Comparison of ENCODE assay signal across 23 cellular contexts in the genomic region with DNA sequence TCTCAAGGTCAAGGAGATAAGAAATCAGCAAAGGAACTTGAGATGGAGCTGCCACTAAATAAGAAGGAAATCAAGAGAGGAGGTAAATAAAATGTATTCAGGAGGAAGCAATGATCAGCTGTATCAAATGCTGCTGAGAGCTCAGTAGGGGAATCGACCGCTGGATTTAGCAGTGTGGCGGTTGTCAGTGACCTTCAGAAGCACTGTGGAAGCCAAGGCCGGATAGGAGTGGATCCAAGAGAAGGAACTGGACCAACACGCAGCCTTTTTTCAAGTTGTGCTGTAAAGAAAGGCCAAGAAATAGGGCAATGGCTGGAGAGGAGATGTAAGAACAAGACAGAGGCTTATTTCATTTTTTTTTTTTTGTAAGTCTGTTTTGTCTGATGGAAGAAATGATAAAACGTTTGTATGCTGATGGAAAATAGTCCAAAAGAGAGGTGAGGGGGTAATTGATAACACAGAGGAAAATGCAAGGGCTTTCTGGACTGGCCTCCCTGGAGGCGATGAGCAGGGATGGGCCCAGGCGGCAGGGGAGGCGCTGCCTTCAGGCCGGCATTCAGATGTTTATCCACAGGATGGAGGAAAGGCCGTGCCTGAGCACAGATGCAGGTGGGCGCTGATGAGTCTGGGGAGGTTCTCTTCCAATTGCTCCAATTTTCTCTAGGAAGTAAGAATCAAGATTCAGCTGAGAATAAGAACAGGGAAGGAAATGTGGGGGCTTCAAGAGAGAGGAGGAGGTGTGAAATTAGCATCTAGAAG. TPM values are rescaled to one million over a fixed set of nuclear protein-coding genes. Genes with fewer than 3 reads are reported as not detected.
"Had no signal": no experiment of that assay in that cellular context is flagged by ENCODE, and none has a peak within 500 bp of the region (broad histone marks: within the 10 kb centered on the region; RNA-seq: fewer than 3 reads in every experiment).

No MANE protein-coding gene starts in this region.

- DNase-seq: activated CD4-positive, alpha-beta memory T cell treated with anti-CD3 and anti-CD28 coated beads for 36 hours; activated CD4-positive, alpha-beta T cell treated with anti-CD3 and anti-CD28 coated beads, Interleukin-2, amount 10 ng/mL, durations not matched to agents 24 days and 14 days; activated CD8-positive, alpha-beta memory T cell treated with anti-CD3 and anti-CD28 coated beads, Interleukin-2, amount 50 U/mL, for 4 hours; activated gamma-delta T cell treated with Interleukin-2 at 50 U/mL for 16 hours; activated naive CD4-positive, alpha-beta T cell treated with anti-CD3 and anti-CD28 coated beads, Interleukin-2, amount 50 U/mL, for 16 hours; activated T-cell treated with anti-CD3 and anti-CD28 coated beads, Interleukin-2, amount 50 U/mL, for 1 hour; endodermal cell; foreskin fibroblast; naive B cell; nephron progenitor cell; psoas muscle; spleen; stimulated activated naive CD4-positive, alpha-beta T cell treated with Interleukin-2 at 50 U/mL for 16 hours; T-cell; trophoblast cell had no signal

- H3K27me3 ChIP-seq: breast epithelium had no signal

- FAIRE-seq: islet of Langerhans, urothelium cell line had no signal

- H3K4me1 ChIP-seq: breast epithelium, psoas muscle had no signal

- H3K36me3 ChIP-seq: breast epithelium, neutrophil, spleen had no signal

- H3K9me3 ChIP-seq: breast epithelium, neutrophil, psoas muscle, spleen had no signal

- H3K27ac ChIP-seq: breast epithelium, neutrophil, psoas muscle had no signal

- ATAC-seq: esophagus mucosa, psoas muscle, T-cell had no signal

- H3K4me3 ChIP-seq: breast epithelium, psoas muscle, spleen had no signal

RNA-seq across cellular contexts. Expression of a gene that starts 17.5 kb away (rescaled TPM):
- total RNA-seq: activated CD4-positive, alpha-beta memory T cell treated with anti-CD3 and anti-CD28 coated beads for 36 hours; activated CD4-positive, alpha-beta T cell treated with anti-CD3 and anti-CD28 coated beads, Interleukin-2, amount 10 ng/mL, durations not matched to agents 24 days and 14 days; activated CD8-positive, alpha-beta memory T cell treated with anti-CD3 and anti-CD28 coated beads for 36 hours; T-cell had no signal

RNA-seq across cellular contexts. Expression of a gene that starts 54.1 kb away (rescaled TPM):
- total RNA-seq: activated CD4-positive, alpha-beta memory T cell treated with anti-CD3 and anti-CD28 coated beads for 36 hours; activated CD4-positive, alpha-beta T cell treated with anti-CD3 and anti-CD28 coated beads, Interleukin-2, amount 10 ng/mL, durations not matched to agents 24 days and 14 days; activated CD8-positive, alpha-beta memory T cell treated with anti-CD3 and anti-CD28 coated beads for 36 hours; osteocyte; temporal lobe had no signal
